ENCODE assay signal across 12 cellular contexts in the genomic region with DNA sequence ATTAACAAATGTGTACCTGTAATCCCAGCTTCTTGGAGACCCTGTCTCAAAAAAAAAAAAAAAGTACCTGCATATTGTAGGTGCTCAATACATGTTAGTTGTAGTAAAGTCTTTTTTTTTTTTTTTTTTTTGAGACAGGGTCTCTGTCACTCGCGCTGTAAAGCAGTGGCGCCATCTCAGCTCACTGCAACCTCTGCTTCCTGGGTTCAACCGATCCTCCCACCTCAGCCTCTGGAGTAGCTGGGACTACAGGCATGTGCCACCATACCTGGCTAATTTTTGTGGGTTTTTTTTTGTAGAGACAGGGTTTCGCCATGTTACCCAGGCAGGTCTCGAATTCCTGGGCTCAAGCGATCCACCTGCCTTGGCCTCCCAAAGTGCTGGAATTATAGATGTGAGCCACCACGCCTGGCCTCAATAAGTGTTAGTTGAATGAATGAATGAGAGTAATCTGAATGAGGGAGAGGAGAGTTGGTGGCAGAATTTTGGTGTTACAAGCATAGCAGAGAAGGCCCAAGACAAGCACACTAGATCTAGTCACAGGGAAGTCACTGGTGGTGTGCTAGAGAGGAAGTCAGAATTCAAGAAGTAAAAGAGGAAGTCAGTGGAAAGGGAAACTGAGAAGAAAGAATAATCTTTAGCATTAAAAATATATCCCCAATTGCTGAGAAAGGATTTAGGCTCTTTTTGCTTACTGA. TPM values are rescaled to one million over a fixed set of nuclear protein-coding genes. Genes with fewer than 3 reads are reported as not detected.
DNase-seq lines count a peak whose midpoint lies in the region; ATAC-seq, FAIRE-seq and TF ChIP-seq lines count a peak whose summit lies in the region.
"Had no signal": no experiment of that assay in that cellular context is flagged by ENCODE, and none has a peak within 500 bp of the region (broad histone marks: within the 10 kb centered on the region; RNA-seq: fewer than 3 reads in every experiment).

No MANE protein-coding gene starts in this region.

- intact Hi-C loops in ovary (cut with DNase I) = no loop called here

- peaks cover 3% of the 10 kb centered on the region for H3K27me3 ChIP-seq in CD4-positive, CD25-positive, alpha-beta regulatory T cell (ENCODE audit: control insufficient read depth, insufficient read depth, low read length)
- no peaks in the 10 kb centered on the region for H3K27me3 ChIP-seq in ovary

- no peak overlapping the region for H3K4me3 ChIP-seq in CD4-positive, CD25-positive, alpha-beta regulatory T cell (ENCODE audit: low read depth, low read length)
- H3K4me3 ChIP-seq in ovary = no peak overlapping the region

- peak overlapping the region; percentile 21 to 75 (median 73) for H3K27ac Mint-ChIP-seq in CD4-positive, CD25-positive, alpha-beta regulatory T cell

- no peaks in the 10 kb centered on the region for H3K36me3 ChIP-seq in CD4-positive, CD25-positive, alpha-beta regulatory T cell (ENCODE audit: control insufficient read depth, insufficient read depth, low read length)
- no peaks in the 10 kb centered on the region for H3K36me3 ChIP-seq in ovary

- 95 to 98% (median 96%) methylated on average over 8 of the region's 8 CpGs for WGBS in ovary, 3 donors

- H3K27ac ChIP-seq in CD4-positive, CD25-positive, alpha-beta regulatory T cell (ENCODE audit: insufficient read depth, low read length, poor library complexity, severe bottlenecking) = no peak overlapping the region
- no peak overlapping the region for H3K27ac ChIP-seq in ovary
- H3K27ac ChIP-seq: epithelial cell of prostate had no signal

- H3K4me1 ChIP-seq in CD4-positive, CD25-positive, alpha-beta regulatory T cell (ENCODE audit: control insufficient read depth, insufficient read depth, low read length, poor library complexity, severe bottlenecking) = peaks cover 14% of the 10 kb centered on the region
- H3K4me1 ChIP-seq in ovary (ENCODE audit: insufficient read depth) = peaks cover 1% of the 10 kb centered on the region

- peak; percentile 84 for FAIRE-seq in GM19239 (lab: Jason Lieb, UNC)
- FAIRE-seq: bronchial epithelial cell had no signal

- H3K9me3 Mint-ChIP-seq in CD4-positive, CD25-positive, alpha-beta regulatory T cell = no peaks in the 10 kb centered on the region

- no peak for TF ChIP-seq EP300 in ovary (IDR thresholded peaks at IDR 0.05)

- peak in 1 of 3 donors; percentile 37 for DNase-seq in CD4-positive, CD25-positive, alpha-beta regulatory T cell
- DNase-seq in GM19239 (ENCODE audit: insufficient read length, low spot score) = no peak
- DNase-seq in OCI-M1 (lab: John Stamatoyannopoulos, UW) = peak; percentile 83
- no peak for DNase-seq in left lobe of liver (ENCODE audit: low spot score)
- no peak for DNase-seq in activated gamma-delta T cell treated with Interleukin-2 at 50 U/mL for 16 hours
- no peak for DNase-seq in cerebellum (ENCODE audit: low spot score)
- no peak for DNase-seq in ovary
- DNase-seq: activated CD8-positive, alpha-beta memory T cell treated with anti-CD3 and anti-CD28 coated beads, Interleukin-2, amount 50 U/mL, for 4 hours had no signal

- TF ChIP-seq CTCF in ovary (IDR thresholded peaks at IDR 0.05) = no peak

- TF ChIP-seq POLR2A in ovary (IDR thresholded peaks at IDR 0.05) = no peak

- no peaks in the 10 kb centered on the region for H3K9me3 ChIP-seq in CD4-positive, CD25-positive, alpha-beta regulatory T cell (ENCODE audit: control insufficient read depth in 2 of 2, low read length in 2 of 2)
- no peaks in the 10 kb centered on the region for H3K9me3 ChIP-seq in ovary

- peak overlapping the region in 2 of 4 donors; percentile 22 to 30 for H3K4me3 Mint-ChIP-seq in CD4-positive, CD25-positive, alpha-beta regulatory T cell

- H3K4me1 Mint-ChIP-seq in CD4-positive, CD25-positive, alpha-beta regulatory T cell = peaks cover 14 to 28% (median 21%) of the 10 kb centered on the region in 4 donors

- peaks cover 12% of the 10 kb centered on the region for H3K27me3 Mint-ChIP-seq in CD4-positive, CD25-positive, alpha-beta regulatory T cell

- H3K36me3 Mint-ChIP-seq in CD4-positive, CD25-positive, alpha-beta regulatory T cell = no peaks in the 10 kb centered on the region

- no peak for ATAC-seq in CD4-positive, CD25-positive, alpha-beta regulatory T cell (ENCODE audit: low read depth in 2 of 2)
- ATAC-seq in left lobe of liver (peak; percentile 30), HG02938 (IDR thresholded peaks at IDR 0.05; ENCODE audit: unreplicated experiment) (no peak)

RNA-seq across cellular contexts. Expression of gene MYL4, which starts 9.4 kb away (rescaled TPM):
- not detected for total RNA-seq in CD4-positive, CD25-positive, alpha-beta regulatory T cell
- not detected for polyA plus RNA-seq in CD4-positive, CD25-positive, alpha-beta regulatory T cell
- total RNA-seq in left lobe of liver (not detected), cerebellum (1.1 TPM), ovary (under 1 TPM in 2 of 7 donors, not detected in 5; 0.33 to 0.79 TPM)
- under 1 TPM; 0.28 to 0.41 TPM for polyA plus RNA-seq in ovary
- total RNA-seq: bronchial epithelial cell had no signal
- polyA plus RNA-seq: neural cell had no signal

RNA-seq across cellular contexts. Expression of gene CDC27, which starts 10.7 kb away (rescaled TPM):
- 63.5 TPM for total RNA-seq in CD4-positive, CD25-positive, alpha-beta regulatory T cell
- polyA plus RNA-seq in CD4-positive, CD25-positive, alpha-beta regulatory T cell = 100 to 1,000 TPM in 1 of 4 donors, 10 to 100 TPM in 3; 76.4 to 114 (median 96.8) TPM
- total RNA-seq in left lobe of liver (29.3 TPM), cerebellum (80.0 TPM), ovary (10 to 100 TPM; 29.8 to 76.8 (median 64.6) TPM)
- 10 to 100 TPM; 20.5 to 37.8 TPM for polyA plus RNA-seq in ovary

RNA-seq across cellular contexts. Expression of gene ITGB3, which starts 53.9 kb away (rescaled TPM):
- total RNA-seq in CD4-positive, CD25-positive, alpha-beta regulatory T cell = 18.4 TPM
- under 1 TPM in 1 of 4 donors, not detected in 3; 0.05 TPM for polyA plus RNA-seq in CD4-positive, CD25-positive, alpha-beta regulatory T cell
- total RNA-seq in left lobe of liver (5.0 TPM), cerebellum (1.6 TPM), ovary (1 to 10 TPM; 1.7 to 7.7 (median 2.9) TPM)
- polyA plus RNA-seq in ovary = 1 to 10 TPM; 2.8 to 9.4 TPM
- polyA plus RNA-seq: neural cell had no signal
